ENCODE assay signal across 1 cellular context in the genomic region with DNA sequence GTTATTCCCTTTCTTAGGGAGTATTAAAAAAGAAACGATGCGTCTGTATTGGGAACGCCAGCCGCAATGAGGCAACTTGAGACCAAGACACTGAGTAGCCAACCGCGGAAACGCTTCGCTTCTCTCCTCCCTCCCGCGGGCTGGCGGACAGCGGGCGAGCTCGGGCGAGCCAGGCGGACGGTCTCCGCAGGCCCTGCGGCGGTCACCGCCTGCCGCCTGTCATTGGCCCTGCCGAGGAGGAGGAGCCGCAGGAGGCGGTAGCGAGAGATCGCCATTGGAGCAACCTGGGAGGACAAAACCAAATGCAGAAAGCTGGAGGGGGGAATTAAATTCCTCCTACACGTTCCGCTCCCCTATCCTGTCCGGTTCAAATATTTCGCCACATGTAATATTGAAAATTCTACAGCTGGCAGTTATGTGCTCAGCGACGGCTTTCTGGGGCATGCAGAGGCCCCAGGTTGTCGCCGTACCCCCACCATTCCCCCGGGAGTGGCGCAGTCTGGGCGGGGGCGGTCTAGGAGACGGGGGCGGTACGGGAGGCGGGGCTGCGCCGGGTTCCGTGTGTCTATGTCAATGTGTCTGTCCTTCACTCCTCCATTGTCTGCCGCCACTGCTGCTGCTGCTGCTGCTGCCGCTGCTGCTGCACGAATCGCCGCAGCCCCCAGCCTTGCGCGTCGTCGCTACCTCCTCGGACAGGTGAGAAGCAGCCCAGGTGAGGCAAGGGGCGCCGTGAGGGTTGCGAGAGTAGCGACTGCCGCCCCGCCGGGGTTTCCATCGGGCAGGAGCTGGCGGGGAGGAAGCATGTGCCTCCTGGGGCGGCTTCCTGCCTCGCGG.
TF ChIP-seq lines count a peak whose summit lies in the region.

A gene (minus strand): TSS at position 162 of the 834 bp plus-strand sequence. CDS start 181 bp downstream, outside the sequence.
A gene (plus strand): TSS at position 589 of the 834 bp plus-strand sequence. CDS start 19,263 bp downstream, outside the sequence.

TF ChIP-seq in K562, 482 proteins besides CTCF, POLR2A, EP300 and RAD21 (continued from another document and continues in another):
- TF ChIP-seq, protein P1, sequence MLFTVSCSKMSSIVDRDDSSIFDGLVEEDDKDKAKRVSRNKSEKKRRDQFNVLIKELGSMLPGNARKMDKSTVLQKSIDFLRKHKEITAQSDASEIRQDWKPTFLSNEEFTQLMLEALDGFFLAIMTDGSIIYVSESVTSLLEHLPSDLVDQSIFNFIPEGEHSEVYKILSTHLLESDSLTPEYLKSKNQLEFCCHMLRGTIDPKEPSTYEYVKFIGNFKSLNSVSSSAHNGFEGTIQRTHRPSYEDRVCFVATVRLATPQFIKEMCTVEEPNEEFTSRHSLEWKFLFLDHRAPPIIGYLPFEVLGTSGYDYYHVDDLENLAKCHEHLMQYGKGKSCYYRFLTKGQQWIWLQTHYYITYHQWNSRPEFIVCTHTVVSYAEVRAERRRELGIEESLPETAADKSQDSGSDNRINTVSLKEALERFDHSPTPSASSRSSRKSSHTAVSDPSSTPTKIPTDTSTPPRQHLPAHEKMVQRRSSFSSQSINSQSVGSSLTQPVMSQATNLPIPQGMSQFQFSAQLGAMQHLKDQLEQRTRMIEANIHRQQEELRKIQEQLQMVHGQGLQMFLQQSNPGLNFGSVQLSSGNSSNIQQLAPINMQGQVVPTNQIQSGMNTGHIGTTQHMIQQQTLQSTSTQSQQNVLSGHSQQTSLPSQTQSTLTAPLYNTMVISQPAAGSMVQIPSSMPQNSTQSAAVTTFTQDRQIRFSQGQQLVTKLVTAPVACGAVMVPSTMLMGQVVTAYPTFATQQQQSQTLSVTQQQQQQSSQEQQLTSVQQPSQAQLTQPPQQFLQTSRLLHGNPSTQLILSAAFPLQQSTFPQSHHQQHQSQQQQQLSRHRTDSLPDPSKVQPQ (CRISPR knock-in tag; IDR thresholded peaks at IDR 0.05; ENCODE audit: borderline replicate concordance) = no peak
- no peak for TF ChIP-seq KLF6 (CRISPR knock-in tag; IDR thresholded peaks at IDR 0.05; ENCODE audit: borderline replicate concordance)
- peak; percentile 90 for TF ChIP-seq FOXM1 (IDR thresholded peaks at IDR 0.05; ENCODE audit: low read depth)
- TF ChIP-seq FOXM1 (CRISPR knock-in tag; IDR thresholded peaks at IDR 0.05; ENCODE audit: low read depth) = no peak; the same call in 1 of the 2 replicates
- no peak for TF ChIP-seq PTBP1 (IDR thresholded peaks at IDR 0.05; ENCODE audit: low read depth, low read length)
- TF ChIP-seq, protein P2, sequence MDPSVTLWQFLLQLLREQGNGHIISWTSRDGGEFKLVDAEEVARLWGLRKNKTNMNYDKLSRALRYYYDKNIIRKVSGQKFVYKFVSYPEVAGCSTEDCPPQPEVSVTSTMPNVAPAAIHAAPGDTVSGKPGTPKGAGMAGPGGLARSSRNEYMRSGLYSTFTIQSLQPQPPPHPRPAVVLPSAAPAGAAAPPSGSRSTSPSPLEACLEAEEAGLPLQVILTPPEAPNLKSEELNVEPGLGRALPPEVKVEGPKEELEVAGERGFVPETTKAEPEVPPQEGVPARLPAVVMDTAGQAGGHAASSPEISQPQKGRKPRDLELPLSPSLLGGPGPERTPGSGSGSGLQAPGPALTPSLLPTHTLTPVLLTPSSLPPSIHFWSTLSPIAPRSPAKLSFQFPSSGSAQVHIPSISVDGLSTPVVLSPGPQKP (CRISPR knock-in tag; IDR thresholded peaks at IDR 0.05) = no peak
- TF ChIP-seq DNMT1 (IDR thresholded peaks at IDR 0.05) = no peak
- TF ChIP-seq FIP1L1 (IDR thresholded peaks at IDR 0.05; ENCODE audit: low read depth, low read length, poor library complexity, severe bottlenecking) = peak; percentile 90
- peak; percentile 38 for TF ChIP-seq PHF20 (IDR thresholded peaks at IDR 0.05; ENCODE audit: partially characterized antibody)
- no peak for TF ChIP-seq GATA2 (CRISPR knock-in tag; IDR thresholded peaks at IDR 0.05)
- peak; percentile 39 to 61; a peak in 3 of 4 replicates for TF ChIP-seq TEAD1 (CRISPR knock-in tag; IDR thresholded peaks at IDR 0.05)
- TF ChIP-seq ZNF197 (CRISPR knock-in tag; IDR thresholded peaks at IDR 0.05; ENCODE audit: low read depth) = no peak
- TF ChIP-seq KDM2B (CRISPR knock-in tag; IDR thresholded peaks at IDR 0.05) = no peak
- TF ChIP-seq SMARCB1 (IDR thresholded peaks at IDR 0.05; ENCODE audit: insufficient read length, low read depth) = no peak
- peak; percentile 65; the same call in 1 of the 2 replicates for TF ChIP-seq RB1 (IDR thresholded peaks at IDR 0.05; ENCODE audit: low read depth)
- TF ChIP-seq RBM22 (IDR thresholded peaks at IDR 0.05; ENCODE audit: low read depth, low read length, poor library complexity, severe bottlenecking) = peak; percentile 85
- TF ChIP-seq, protein P3, sequence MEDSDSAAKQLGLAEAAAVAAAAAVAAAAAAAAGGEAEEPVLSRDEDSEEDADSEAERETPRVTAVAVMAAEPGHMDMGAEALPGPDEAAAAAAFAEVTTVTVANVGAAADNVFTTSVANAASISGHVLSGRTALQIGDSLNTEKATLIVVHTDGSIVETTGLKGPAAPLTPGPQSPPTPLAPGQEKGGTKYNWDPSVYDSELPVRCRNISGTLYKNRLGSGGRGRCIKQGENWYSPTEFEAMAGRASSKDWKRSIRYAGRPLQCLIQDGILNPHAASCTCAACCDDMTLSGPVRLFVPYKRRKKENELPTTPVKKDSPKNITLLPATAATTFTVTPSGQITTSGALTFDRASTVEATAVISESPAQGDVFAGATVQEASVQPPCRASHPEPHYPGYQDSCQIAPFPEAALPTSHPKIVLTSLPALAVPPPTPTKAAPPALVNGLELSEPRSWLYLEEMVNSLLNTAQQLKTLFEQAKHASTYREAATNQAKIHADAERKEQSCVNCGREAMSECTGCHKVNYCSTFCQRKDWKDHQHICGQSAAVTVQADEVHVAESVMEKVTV (CRISPR knock-in tag; IDR thresholded peaks at IDR 0.05) = no peak
- TF ChIP-seq SREBF2 (CRISPR knock-in tag; IDR thresholded peaks at IDR 0.05) = no peak
- TF ChIP-seq RBM14 (IDR thresholded peaks at IDR 0.05; ENCODE audit: borderline replicate concordance, insufficient read depth, low read depth, low read length) = no peak
- TF ChIP-seq SNIP1 (IDR thresholded peaks at IDR 0.05; ENCODE audit: low read depth) = peak; percentile 99
- TF ChIP-seq NFE2L1 (tag; IDR thresholded peaks at IDR 0.05; ENCODE audit: borderline replicate concordance, low read depth) = no peak
- peak; percentile 99 for TF ChIP-seq TOE1 (IDR thresholded peaks at IDR 0.05; ENCODE audit: borderline replicate concordance)
- peak; percentile 84; the same call in 1 of the 2 replicates for TF ChIP-seq TOE1 (CRISPR knock-in tag; IDR thresholded peaks at IDR 0.05; ENCODE audit: borderline replicate concordance, low read depth)
- no peak for TF ChIP-seq SRSF9 (IDR thresholded peaks at IDR 0.05; ENCODE audit: borderline replicate concordance, low read depth, low read length)
- TF ChIP-seq NFE2 (IDR thresholded peaks at IDR 0.05; ENCODE audit: low read depth) = no peak
- no peak for TF ChIP-seq BRD4 (IDR thresholded peaks at IDR 0.05)
- no peak for TF ChIP-seq RCOR1 (IDR thresholded peaks at IDR 0.05; ENCODE audit: borderline replicate concordance in 1 of 2, low read depth in 2 of 2, low read length in 2 of 2)
- TF ChIP-seq BRCA1 (IDR thresholded peaks at IDR 0.05) = no peak
- TF ChIP-seq BRCA1 (CRISPR knock-in tag; IDR thresholded peaks at IDR 0.05) = no peak
- TF ChIP-seq CBFA2T3 (IDR thresholded peaks at IDR 0.05) = no peak
- peak in 1 of 2 experiments; percentile 14; a peak in 1 of 4 replicates for TF ChIP-seq KDM4B (IDR thresholded peaks at IDR 0.05; ENCODE audit: borderline replicate concordance in 2 of 2, low read depth in 1 of 2)
- TF ChIP-seq ZNF76 (CRISPR knock-in tag; IDR thresholded peaks at IDR 0.05; ENCODE audit: borderline replicate concordance) = no peak
- no peak for TF ChIP-seq ZNF311 (CRISPR knock-in tag; IDR thresholded peaks at IDR 0.05)
- TF ChIP-seq, protein P4, sequence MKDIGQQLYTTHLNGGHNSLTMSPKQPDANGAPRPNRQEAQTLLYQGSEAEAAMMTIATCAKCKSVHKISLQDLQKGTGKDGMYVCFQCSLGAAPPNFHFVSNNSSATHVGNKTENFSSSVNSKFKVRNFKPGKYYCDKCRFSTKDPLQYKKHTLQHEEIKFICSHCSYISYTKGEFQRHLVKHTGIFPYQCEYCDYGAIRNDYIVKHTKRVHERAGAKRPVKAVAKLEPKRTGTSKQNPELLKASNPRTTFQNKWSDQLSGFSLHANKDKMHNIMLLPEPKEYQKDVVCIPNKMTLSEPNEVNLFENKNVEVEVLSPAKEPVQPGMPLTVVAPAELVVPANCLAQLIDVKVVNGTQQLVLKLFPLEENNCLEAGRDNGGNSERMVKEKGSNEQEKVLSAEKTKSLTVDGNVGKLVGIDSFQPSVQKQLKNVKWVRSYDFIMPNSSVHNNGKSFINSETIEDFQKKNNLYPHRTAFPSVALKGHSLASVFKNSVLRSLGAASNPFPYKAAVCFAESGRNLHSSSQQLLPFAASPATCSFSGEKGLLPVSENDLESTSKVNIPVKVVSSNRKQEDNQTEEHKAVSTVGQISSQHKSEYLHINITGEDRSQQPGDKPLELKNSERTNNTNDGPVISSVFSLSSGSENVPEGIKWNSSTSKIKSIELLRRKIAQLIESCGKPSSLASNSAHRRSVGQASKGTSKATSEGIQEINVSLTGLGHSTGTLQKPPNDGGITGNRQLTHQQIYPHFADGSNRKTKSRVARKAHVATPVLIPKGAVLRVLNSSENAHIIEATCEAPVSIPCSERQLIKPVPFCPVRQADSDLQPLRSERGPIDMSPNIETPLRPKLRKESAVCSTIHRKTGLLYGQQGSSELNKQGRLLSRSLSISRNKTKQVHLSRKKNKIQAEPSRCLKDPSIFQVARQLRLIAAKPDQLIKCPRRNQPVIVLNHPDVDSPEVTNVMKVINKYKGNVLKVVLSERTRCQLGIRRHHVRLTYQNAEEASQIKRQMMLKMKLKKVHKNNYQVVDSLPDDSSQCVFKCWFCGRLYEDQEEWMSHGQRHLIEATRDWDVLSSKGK (CRISPR knock-in tag; IDR thresholded peaks at IDR 0.05) = no peak
- TF ChIP-seq, protein P5, sequence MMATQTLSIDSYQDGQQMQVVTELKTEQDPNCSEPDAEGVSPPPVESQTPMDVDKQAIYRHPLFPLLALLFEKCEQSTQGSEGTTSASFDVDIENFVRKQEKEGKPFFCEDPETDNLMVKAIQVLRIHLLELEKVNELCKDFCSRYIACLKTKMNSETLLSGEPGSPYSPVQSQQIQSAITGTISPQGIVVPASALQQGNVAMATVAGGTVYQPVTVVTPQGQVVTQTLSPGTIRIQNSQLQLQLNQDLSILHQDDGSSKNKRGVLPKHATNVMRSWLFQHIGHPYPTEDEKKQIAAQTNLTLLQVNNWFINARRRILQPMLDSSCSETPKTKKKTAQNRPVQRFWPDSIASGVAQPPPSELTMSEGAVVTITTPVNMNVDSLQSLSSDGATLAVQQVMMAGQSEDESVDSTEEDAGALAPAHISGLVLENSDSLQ (IDR thresholded peaks at IDR 0.05) = peak; percentile 78
- TF ChIP-seq ZNF143 (CRISPR knock-in tag; IDR thresholded peaks at IDR 0.05) = no peak
- TF ChIP-seq PML (IDR thresholded peaks at IDR 0.05; ENCODE audit: low read length) = peak; percentile 70
- TF ChIP-seq ZNF586 (CRISPR knock-in tag; conservative IDR thresholded peaks at IDR 0.05) = no peak
- TF ChIP-seq KAT7 (CRISPR knock-in tag; IDR thresholded peaks at IDR 0.05; ENCODE audit: borderline replicate concordance) = peak; percentile 87; the same call in 1 of the 2 replicates
- no peak for TF ChIP-seq XRCC3 (IDR thresholded peaks at IDR 0.05)
- no peak for TF ChIP-seq LEF1 (IDR thresholded peaks at IDR 0.05)
- TF ChIP-seq, protein P6, sequence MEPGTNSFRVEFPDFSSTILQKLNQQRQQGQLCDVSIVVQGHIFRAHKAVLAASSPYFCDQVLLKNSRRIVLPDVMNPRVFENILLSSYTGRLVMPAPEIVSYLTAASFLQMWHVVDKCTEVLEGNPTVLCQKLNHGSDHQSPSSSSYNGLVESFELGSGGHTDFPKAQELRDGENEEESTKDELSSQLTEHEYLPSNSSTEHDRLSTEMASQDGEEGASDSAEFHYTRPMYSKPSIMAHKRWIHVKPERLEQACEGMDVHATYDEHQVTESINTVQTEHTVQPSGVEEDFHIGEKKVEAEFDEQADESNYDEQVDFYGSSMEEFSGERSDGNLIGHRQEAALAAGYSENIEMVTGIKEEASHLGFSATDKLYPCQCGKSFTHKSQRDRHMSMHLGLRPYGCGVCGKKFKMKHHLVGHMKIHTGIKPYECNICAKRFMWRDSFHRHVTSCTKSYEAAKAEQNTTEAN (CRISPR knock-in tag; IDR thresholded peaks at IDR 0.05) = 0 out of 2 replicates have a peak, but pooled peaks have one; percentile 76
- TF ChIP-seq ZC3H8 (IDR thresholded peaks at IDR 0.05) = no peak
- TF ChIP-seq XRCC4 (IDR thresholded peaks at IDR 0.05; ENCODE audit: extremely low read depth, insufficient read depth, insufficient read length) = no peak
- TF ChIP-seq, protein P7, sequence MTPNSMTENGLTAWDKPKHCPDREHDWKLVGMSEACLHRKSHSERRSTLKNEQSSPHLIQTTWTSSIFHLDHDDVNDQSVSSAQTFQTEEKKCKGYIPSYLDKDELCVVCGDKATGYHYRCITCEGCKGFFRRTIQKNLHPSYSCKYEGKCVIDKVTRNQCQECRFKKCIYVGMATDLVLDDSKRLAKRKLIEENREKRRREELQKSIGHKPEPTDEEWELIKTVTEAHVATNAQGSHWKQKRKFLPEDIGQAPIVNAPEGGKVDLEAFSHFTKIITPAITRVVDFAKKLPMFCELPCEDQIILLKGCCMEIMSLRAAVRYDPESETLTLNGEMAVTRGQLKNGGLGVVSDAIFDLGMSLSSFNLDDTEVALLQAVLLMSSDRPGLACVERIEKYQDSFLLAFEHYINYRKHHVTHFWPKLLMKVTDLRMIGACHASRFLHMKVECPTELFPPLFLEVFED (CRISPR knock-in tag; conservative IDR thresholded peaks at IDR 0.05) = peak; percentile 74; the same call in 1 of the 2 replicates
- TF ChIP-seq SETDB1 (IDR thresholded peaks at IDR 0.05; ENCODE audit: low read length) = peak; percentile 63
- TF ChIP-seq, protein P8, sequence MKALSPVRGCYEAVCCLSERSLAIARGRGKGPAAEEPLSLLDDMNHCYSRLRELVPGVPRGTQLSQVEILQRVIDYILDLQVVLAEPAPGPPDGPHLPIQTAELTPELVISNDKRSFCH (CRISPR knock-in tag; IDR thresholded peaks at IDR 0.05) = no peak
- TF ChIP-seq, protein P8 (tag; IDR thresholded peaks at IDR 0.05) = no peak
- TF ChIP-seq, protein P9, sequence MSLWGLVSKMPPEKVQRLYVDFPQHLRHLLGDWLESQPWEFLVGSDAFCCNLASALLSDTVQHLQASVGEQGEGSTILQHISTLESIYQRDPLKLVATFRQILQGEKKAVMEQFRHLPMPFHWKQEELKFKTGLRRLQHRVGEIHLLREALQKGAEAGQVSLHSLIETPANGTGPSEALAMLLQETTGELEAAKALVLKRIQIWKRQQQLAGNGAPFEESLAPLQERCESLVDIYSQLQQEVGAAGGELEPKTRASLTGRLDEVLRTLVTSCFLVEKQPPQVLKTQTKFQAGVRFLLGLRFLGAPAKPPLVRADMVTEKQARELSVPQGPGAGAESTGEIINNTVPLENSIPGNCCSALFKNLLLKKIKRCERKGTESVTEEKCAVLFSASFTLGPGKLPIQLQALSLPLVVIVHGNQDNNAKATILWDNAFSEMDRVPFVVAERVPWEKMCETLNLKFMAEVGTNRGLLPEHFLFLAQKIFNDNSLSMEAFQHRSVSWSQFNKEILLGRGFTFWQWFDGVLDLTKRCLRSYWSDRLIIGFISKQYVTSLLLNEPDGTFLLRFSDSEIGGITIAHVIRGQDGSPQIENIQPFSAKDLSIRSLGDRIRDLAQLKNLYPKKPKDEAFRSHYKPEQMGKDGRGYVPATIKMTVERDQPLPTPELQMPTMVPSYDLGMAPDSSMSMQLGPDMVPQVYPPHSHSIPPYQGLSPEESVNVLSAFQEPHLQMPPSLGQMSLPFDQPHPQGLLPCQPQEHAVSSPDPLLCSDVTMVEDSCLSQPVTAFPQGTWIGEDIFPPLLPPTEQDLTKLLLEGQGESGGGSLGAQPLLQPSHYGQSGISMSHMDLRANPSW (CRISPR knock-in tag; IDR thresholded peaks at IDR 0.05) = no peak
